Comparison of ENCODE assay signal across 8 cellular contexts in genomic region chr22:39316440-39317083, GRCh38. TPM values are rescaled to one million over a fixed set of nuclear protein-coding genes. Genes with fewer than 3 reads are reported as not detected.
DNase-seq lines count a peak whose midpoint lies in the region; ATAC-seq and TF ChIP-seq lines count a peak whose summit lies in the region.

No MANE protein-coding gene starts in this region.

- no peaks in the 10 kb centered on the region for H3K9me3 ChIP-seq in gastroesophageal sphincter
- no peaks in the 10 kb centered on the region for H3K9me3 ChIP-seq in thoracic aorta

- H3K36me3 Mint-ChIP-seq in osteocyte (ENCODE audit: unreplicated experiment) = peaks cover 59% of the 10 kb centered on the region

- DNase-seq in COR-L47 (lab: John Stamatoyannopoulos, UW) (peak; percentile 63), SK-MEL-5 (ENCODE audit: low read depth, low spot score) (peak; percentile 92), osteocyte (ENCODE audit: extremely low spot score, unreplicated experiment) (peak; percentile 91), thoracic aorta (ENCODE audit: low spot score) (no peak)
- peak; percentile 82 for DNase-seq in activated naive CD4-positive, alpha-beta T cell treated with Interleukin-2 at 50 U/mL for 16 hours

- peak; percentile 53; the same call in 1 of the 2 replicates for TF ChIP-seq RAD21 in Ishikawa (IDR thresholded peaks at IDR 0.05; ENCODE audit: low read depth)

- H3K4me1 Mint-ChIP-seq in osteocyte (ENCODE audit: unreplicated experiment) = peaks cover 58% of the 10 kb centered on the region

- TF ChIP-seq POLR2A in gastroesophageal sphincter (IDR thresholded peaks at IDR 0.05) = no peak

- ATAC-seq in gastroesophageal sphincter (peak; percentile 63), thoracic aorta (ENCODE audit: insufficient number of reproducible peaks, low FRiP score, low read depth) (peak; percentile 53), HG03457 (IDR thresholded peaks at IDR 0.05; ENCODE audit: unreplicated experiment) (no peak)

- no peaks in the 10 kb centered on the region for H3K27me3 ChIP-seq in gastroesophageal sphincter
- H3K27me3 ChIP-seq in thoracic aorta (replicated peaks; ENCODE audit: insufficient read depth) = no peaks in the 10 kb centered on the region

- peak overlapping the region; percentile 99 for H3K4me3 Mint-ChIP-seq in osteocyte (ENCODE audit: unreplicated experiment)

- H3K27me3 Mint-ChIP-seq in osteocyte (ENCODE audit: unreplicated experiment) = no peaks in the 10 kb centered on the region

- TF ChIP-seq EP300 in Ishikawa (IDR thresholded peaks at IDR 0.05; ENCODE audit: borderline replicate concordance) (no peak), gastroesophageal sphincter (IDR thresholded peaks at IDR 0.05) (no peak)

- H3K4me1 ChIP-seq in gastroesophageal sphincter (peaks cover 0 to 57% (median 31%) of the 10 kb centered on the region in 3 donors), thoracic aorta (ENCODE audit: control insufficient read depth in 1 of 2, low read depth in 2 of 2) (peaks cover 15 to 47% of the 10 kb centered on the region in 2 donors)

- no peaks in the 10 kb centered on the region for H3K9me3 Mint-ChIP-seq in osteocyte (ENCODE audit: unreplicated experiment)

- H3K36me3 ChIP-seq in gastroesophageal sphincter = peaks cover 3 to 67% of the 10 kb centered on the region in 2 donors
- H3K36me3 ChIP-seq in thoracic aorta = peaks cover 60% of the 10 kb centered on the region

- H3K27ac ChIP-seq in gastroesophageal sphincter (peak overlapping the region in 3 of 4 donors; percentile 43 to 98 (median 96)), thoracic aorta (peak overlapping the region; percentile 10 to 22)

- in situ Hi-C loops in SK-MEL-5 (cut with HindIII; ENCODE audit: low pct_unique_long_range_greater_than_20kb, low sequenced_read_pairs) = no loop called here

- WGBS in gastroesophageal sphincter (ENCODE audit: low coverage in 1 of 2), 2 donors = 53% methylated on average over 8 of the region's 17 CpGs; no CpG with 5 or more reads in 1 of the 2 donors

- peak overlapping the region; percentile 100 for H3K27ac Mint-ChIP-seq in osteocyte (ENCODE audit: unreplicated experiment)

- peak overlapping the region in 1 of 2 donors; percentile 9 for H3K4me3 ChIP-seq in gastroesophageal sphincter
- H3K4me3 ChIP-seq in thoracic aorta = peak overlapping the region; percentile 45

- TF ChIP-seq CTCF in gastroesophageal sphincter (IDR thresholded peaks at IDR 0.05) (peak in 3 of 4 experiments; percentile 76 to 91 (median 86)), osteocyte (IDR thresholded peaks at IDR 0.05) (peak; percentile 95), thoracic aorta (IDR thresholded peaks at IDR 0.05) (peak; percentile 84)

TF ChIP-seq in Ishikawa, 13 proteins besides CTCF, POLR2A, EP300 and RAD21:
- TF ChIP-seq CEBPB (IDR thresholded peaks at IDR 0.05) = no peak
- no peak for TF ChIP-seq EGR1 (IDR thresholded peaks at IDR 0.05)
- no peak for TF ChIP-seq TAF1 (IDR thresholded peaks at IDR 0.05; ENCODE audit: low read depth)
- no peak for TF ChIP-seq FOXM1 (IDR thresholded peaks at IDR 0.05; ENCODE audit: borderline replicate concordance, low read depth)
- TF ChIP-seq NFIC (IDR thresholded peaks at IDR 0.05) = no peak
- TF ChIP-seq USF1 (IDR thresholded peaks at IDR 0.05) = no peak
- TF ChIP-seq CREB1 (IDR thresholded peaks at IDR 0.05; ENCODE audit: low read depth) = no peak
- TF ChIP-seq ZBTB7A (IDR thresholded peaks at IDR 0.05; ENCODE audit: low read depth) = no peak
- TF ChIP-seq YY1 (IDR thresholded peaks at IDR 0.05; ENCODE audit: low read depth) = no peak
- TF ChIP-seq TCF12 (IDR thresholded peaks at IDR 0.05; ENCODE audit: low read depth) = no peak
- TF ChIP-seq TEAD4 (IDR thresholded peaks at IDR 0.05) = no peak
- no peak for TF ChIP-seq REST (IDR thresholded peaks at IDR 0.05; ENCODE audit: low read depth)
- TF ChIP-seq MAX (IDR thresholded peaks at IDR 0.05) = no peak

RNA-seq across cellular contexts. Expression of gene RPL3, which starts 2.9 kb away (rescaled TPM):
- total RNA-seq in SK-MEL-5 (2014; rRNA removed; shearing (Covaris generic)) = 3,161 and 3,465 TPM in 2 replicates
- 2,524 and 2,775 TPM in 2 replicates for polyA plus RNA-seq in SK-MEL-5 (2015; cell fraction: cytosol; rRNA removed)
- 2,385 and 2,432 TPM in 2 replicates for polyA plus RNA-seq in SK-MEL-5 (2015; cell fraction: nucleus; rRNA removed)
- total RNA-seq in gastroesophageal sphincter (1,000 to 10,000 TPM; 1,539 to 2,425 (median 1,793) TPM), osteocyte (1,770 and 1,792 TPM in 2 replicates), thoracic aorta (1,000 to 10,000 TPM in 1 of 2 donors, 100 to 1,000 TPM in 1; 908 to 1,235 TPM)

RNA-seq across cellular contexts. Expression of gene SYNGR1, which starts 33.2 kb away (rescaled TPM):
- 29.6 and 30.1 TPM in 2 replicates for total RNA-seq in SK-MEL-5 (2014; rRNA removed; shearing (Covaris generic))
- polyA plus RNA-seq in SK-MEL-5 (2015; cell fraction: cytosol; rRNA removed) = 102 and 143 TPM in 2 replicates
- polyA plus RNA-seq in SK-MEL-5 (2015; cell fraction: nucleus; rRNA removed) = 104 and 139 TPM in 2 replicates
- 10 to 100 TPM; 13.3 to 34.2 (median 20.1) TPM for total RNA-seq in gastroesophageal sphincter
- total RNA-seq in osteocyte = 24.0 and 26.6 TPM in 2 replicates
- 10 to 100 TPM in 1 of 2 donors, 1 to 10 TPM in 1; 9.1 to 12.9 TPM for total RNA-seq in thoracic aorta
